Comparison of ENCODE assay signal across 30 cellular contexts in genomic region chr6:63546697-63547096, GRCh38.
"Had no signal": no experiment of that assay in that cellular context is flagged by ENCODE, and none has a peak within 500 bp of the region (broad histone marks: within the 10 kb centered on the region; RNA-seq: fewer than 3 reads in every experiment).

No MANE protein-coding gene starts in this region.

- H2AFZ ChIP-seq: neural progenitor cell, parathyroid adenoma had no signal

- H3K4me3 ChIP-seq: neural progenitor cell, ovary, psoas muscle, skin epidermis, smooth muscle cell, spleen, stomach, thoracic aorta, thyroid gland, tibial nerve, upper lobe of left lung, uterus had no signal

- H3K79me2 ChIP-seq: parathyroid adenoma had no signal

- H3K36me3 ChIP-seq: neural progenitor cell, ovary, spleen, stomach, thoracic aorta, thyroid gland, tibial nerve, upper lobe of left lung, uterus had no signal

- H3K27me3 ChIP-seq: neural progenitor cell, ovary, stomach, thyroid gland, tibial nerve, upper lobe of left lung, uterus had no signal

- H3K4me1 ChIP-seq: neural progenitor cell, parathyroid adenoma, psoas muscle, spleen, stomach, thyroid gland, tibial nerve, upper lobe of left lung, uterus had no signal

- H3K9me3 ChIP-seq: ovary, psoas muscle, spleen, stomach, thoracic aorta, thyroid gland, tibial nerve, upper lobe of left lung, uterus had no signal

- H3K27ac Mint-ChIP-seq: naive thymus-derived CD4-positive, alpha-beta T cell; natural killer cell; nephron; neural progenitor cell; progenitor cell of endocrine pancreas; stimulated activated memory B cell treated with anti-CD40 and anti-IgM and Interleukin-4, amounts not matched to agents 10 μg/mL and 1 μg/mL and 100 μg/mL, for 72 hours; stimulated activated naive CD8-positive, alpha-beta T cell treated with anti-CD3 and anti-CD28 coated beads, Interleukin-15, Interleukin-2, amounts not matched to agents 100 ng/mL and 50 ng/mL, for 24 hours had no signal

- H3K36me3 Mint-ChIP-seq: natural killer cell; neural progenitor cell; stimulated activated memory B cell treated with anti-CD40 and anti-IgM and Interleukin-4, amounts not matched to agents 10 μg/mL and 1 μg/mL and 100 μg/mL, for 72 hours had no signal

- H3K4me1 Mint-ChIP-seq: natural killer cell; neural progenitor cell; stimulated activated memory B cell treated with anti-CD40 and anti-IgM and Interleukin-4, amounts not matched to agents 10 μg/mL and 1 μg/mL and 100 μg/mL, for 72 hours had no signal

- H3K27ac ChIP-seq: neural progenitor cell, ovary, parathyroid adenoma, psoas muscle, skin epidermis, spleen, stomach, thoracic aorta, thyroid gland, tibial nerve, upper lobe of left lung, uterus had no signal

- H3K4me2 ChIP-seq: neural progenitor cell, smooth muscle cell had no signal

- DNase-seq: naive thymus-derived CD4-positive, alpha-beta T cell; natural killer cell; occipital lobe; ovary; posterior cingulate gyrus; psoas muscle; right cardiac atrium; spleen; stimulated activated CD4-positive, alpha-beta T cell treated with anti-CD3 and anti-CD28 coated beads, Interleukin-12 subunit alpha, Interleukin-12 subunit beta, amount 100 ng/mL, for 4 hours; stimulated activated CD4-positive, alpha-beta T cell treated with anti-CD3 and anti-CD28 coated beads, Interleukin-1b, Interleukin-23, amount 100 ng/mL, for 48 hours; stimulated activated CD4-positive, alpha-beta T cell treated with anti-CD3 and anti-CD28 coated beads, Interleukin-4, amount 100 ng/mL, for 1 hour; stimulated activated CD4-positive, alpha-beta T cell treated with anti-CD3 and anti-CD28 coated beads, Interleukin-4, amount 100 ng/mL, for 4 hours; stimulated activated CD8-positive, alpha-beta memory T cell treated with anti-CD3 and anti-CD28 coated beads, Interleukin-4, amount 100 ng/mL, for 48 hours; stimulated activated naive CD4-positive, alpha-beta T cell treated with Interleukin-2 at 50 U/mL for 16 hours; stomach; thyroid gland; trophoblast cell; uterus had no signal

- H3K4me3 Mint-ChIP-seq: naive thymus-derived CD4-positive, alpha-beta T cell; natural killer cell; nephron; neural progenitor cell; stimulated activated memory B cell treated with anti-CD40 and anti-IgM and Interleukin-4, amounts not matched to agents 10 μg/mL and 1 μg/mL and 100 μg/mL, for 72 hours; stimulated activated naive CD8-positive, alpha-beta T cell treated with anti-CD3 and anti-CD28 coated beads, Interleukin-15, Interleukin-2, amounts not matched to agents 100 ng/mL and 50 ng/mL, for 24 hours had no signal

- ATAC-seq: naive thymus-derived CD4-positive, alpha-beta T cell; natural killer cell; psoas muscle; right cardiac atrium; sciatic nerve; stimulated activated memory B cell treated with anti-CD40 and anti-IgM and Interleukin-4, amounts not matched to agents 10 μg/mL and 1 μg/mL and 100 μg/mL, for 72 hours had no signal

- H3K9me3 Mint-ChIP-seq: nephron, neural progenitor cell had no signal

- H3K9ac ChIP-seq: neural progenitor cell, parathyroid adenoma had no signal
